31 cellular contexts compared by ENCODE assay signal in the genomic region with DNA sequence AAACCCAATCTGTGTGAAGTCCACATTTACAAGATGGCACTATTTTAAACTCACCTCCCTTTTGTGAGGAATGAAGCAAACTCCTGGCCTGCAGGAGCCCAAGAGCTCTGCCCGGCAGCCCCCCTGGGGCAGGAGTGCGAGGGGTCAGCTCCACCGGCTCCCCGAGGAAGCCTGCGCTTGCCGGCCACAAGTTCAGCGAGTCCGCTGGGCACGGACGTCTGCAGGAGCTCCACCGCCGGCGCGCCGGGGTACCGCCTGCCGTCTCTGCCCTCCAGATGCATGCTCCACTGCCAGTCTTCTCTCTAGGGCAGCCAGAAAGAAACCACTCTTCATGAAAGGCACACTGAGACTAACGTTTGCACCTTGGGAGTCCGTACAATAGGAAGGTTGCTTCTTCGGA. TPM values are rescaled to one million over a fixed set of nuclear protein-coding genes. Genes with fewer than 3 reads are reported as not detected.
"Had no signal": no experiment of that assay in that cellular context is flagged by ENCODE, and none has a peak within 500 bp of the region (broad histone marks: within the 10 kb centered on the region; RNA-seq: fewer than 3 reads in every experiment).

No MANE protein-coding gene starts in this region.

- ATAC-seq: activated CD4-positive, alpha-beta T cell treated with anti-CD3 and anti-CD28 coated beads for 36 hours; activated CD8-positive, alpha-beta memory T cell treated with anti-CD3 and anti-CD28 coated beads, Interleukin-2, amount 10 ng/mL, durations not matched to agents 7 days and 5 days; activated CD8-positive, alpha-beta T cell treated with anti-CD3 and anti-CD28 coated beads, Interleukin-2, amount 10 ng/mL, durations not matched to agents 7 days and 5 days; activated naive CD4-positive, alpha-beta T cell treated with anti-CD3 and anti-CD28 coated beads, Interleukin-2, amount 50 U/mL, for 72 hours; activated T-cell treated with anti-CD3 and anti-CD28 coated beads, Interleukin-2, amount 50 U/mL, for 72 hours; esophagus mucosa; foreskin keratinocyte; gastrocnemius medialis; T-helper 17 cell had no signal

- H3K27me3 ChIP-seq: ascending aorta, breast epithelium, cardiac muscle cell, foreskin keratinocyte, gastrocnemius medialis had no signal

- H3K4me3 ChIP-seq: ascending aorta, breast epithelium, cardiac muscle cell, coronary artery, dorsolateral prefrontal cortex, gastrocnemius medialis had no signal

- H3K9me3 ChIP-seq: ascending aorta, gastrocnemius medialis had no signal

- DNase-seq: activated CD4-positive, alpha-beta memory T cell treated with anti-CD3 and anti-CD28 coated beads for 36 hours; activated CD4-positive, alpha-beta T cell treated with anti-CD3 and anti-CD28 coated beads for 36 hours; activated CD4-positive, alpha-beta T cell treated with anti-CD3 and anti-CD28 coated beads, Interleukin-2, amount 10 ng/mL, durations not matched to agents 24 days and 14 days; activated CD4-positive, CD25-positive, alpha-beta regulatory T cell; activated CD4-positive, CD25-positive, alpha-beta regulatory T cell treated with anti-CD3 and anti-CD28 coated beads, Interleukin-2, amount 50 U/mL, for 72 hours; activated CD8-positive, alpha-beta memory T cell treated with anti-CD3 and anti-CD28 coated beads, Interleukin-2, amount 10 ng/mL, durations not matched to agents 7 days and 5 days; activated CD8-positive, alpha-beta memory T cell treated with anti-CD3 and anti-CD28 coated beads, Interleukin-2, amount 50 U/mL, for 4 hours; activated CD8-positive, alpha-beta T cell treated with anti-CD3 and anti-CD28 coated beads, Interleukin-2, amount 10 ng/mL, durations not matched to agents 7 days and 5 days; activated gamma-delta T cell; activated naive CD4-positive, alpha-beta T cell; activated naive CD4-positive, alpha-beta T cell treated with anti-CD3 and anti-CD28 coated beads, Interleukin-2, amount 10 ng/mL, durations not matched to agents 7 days and 5 days; activated naive CD8-positive, alpha-beta T cell treated with anti-CD3 and anti-CD28 coated beads, Interleukin-2, amount 10 ng/mL, durations not matched to agents 7 days and 5 days; activated T-cell treated with anti-CD3 and anti-CD28 coated beads, Interleukin-2, amount 50 U/mL, for 1 hour; activated T-cell treated with anti-CD3 and anti-CD28 coated beads, Interleukin-2, amount 50 U/mL, for 72 hours; central memory CD4-positive, alpha-beta T cell; dorsolateral prefrontal cortex; effector memory CD4-positive, alpha-beta T cell; endodermal cell; foreskin keratinocyte; gastrocnemius medialis; glutamatergic neuron; T-helper 1 cell; T-helper 17 cell had no signal

- H3K4me1 ChIP-seq: ascending aorta, breast epithelium, foreskin keratinocyte, gastrocnemius medialis had no signal

- H3K36me3 ChIP-seq: breast epithelium, cardiac muscle cell, gastrocnemius medialis had no signal

- H3K27ac ChIP-seq: ascending aorta, breast epithelium, cardiac muscle cell, coronary artery, dorsolateral prefrontal cortex, foreskin keratinocyte, gastrocnemius medialis had no signal

RNA-seq across cellular contexts. Expression of a gene that starts 17.5 kb away (rescaled TPM):
- total RNA-seq: activated CD4-positive, alpha-beta memory T cell treated with anti-CD3 and anti-CD28 coated beads for 36 hours; activated CD4-positive, alpha-beta T cell treated with anti-CD3 and anti-CD28 coated beads for 36 hours; activated CD4-positive, alpha-beta T cell treated with anti-CD3 and anti-CD28 coated beads, Interleukin-2, amount 10 ng/mL, durations not matched to agents 24 days and 14 days; activated CD8-positive, alpha-beta memory T cell treated with anti-CD3 and anti-CD28 coated beads for 36 hours; activated CD8-positive, alpha-beta memory T cell treated with anti-CD3 and anti-CD28 coated beads, Interleukin-2, amount 10 ng/mL, durations not matched to agents 7 days and 5 days; activated CD8-positive, alpha-beta T cell treated with anti-CD3 and anti-CD28 coated beads, Interleukin-2, amount 10 ng/mL, durations not matched to agents 7 days and 5 days; activated naive CD4-positive, alpha-beta T cell treated with anti-CD3 and anti-CD28 coated beads, Interleukin-2, amount 50 U/mL, for 72 hours; activated naive CD8-positive, alpha-beta T cell treated with anti-CD3 and anti-CD28 coated beads, Interleukin-2, amount 10 ng/mL, durations not matched to agents 7 days and 5 days; epithelial cell of proximal tubule; T-helper 17 cell had no signal
